In the genomic region with DNA sequence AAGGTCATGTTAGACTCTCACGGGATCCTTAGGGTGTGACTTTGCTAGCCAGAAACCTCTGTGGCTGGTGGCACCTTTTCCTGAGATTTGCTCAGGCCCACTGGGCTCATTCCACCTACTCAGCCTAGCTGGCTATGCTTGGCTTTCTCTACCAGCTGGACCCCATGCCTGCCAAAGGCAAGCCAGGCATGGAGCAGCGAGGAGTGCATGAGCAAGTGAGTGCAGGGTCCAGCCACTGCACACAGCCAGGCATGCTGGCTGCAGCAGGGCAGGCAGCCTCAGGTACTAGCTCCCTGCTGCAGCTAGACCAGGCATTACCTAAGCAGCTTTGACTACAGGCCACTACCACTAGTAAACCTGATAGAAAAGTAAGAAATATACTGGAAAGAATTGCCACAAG, we compare ENCODE assay signal across 18 cellular contexts. TPM values are rescaled to one million over a fixed set of nuclear protein-coding genes. Genes with fewer than 3 reads are reported as not detected.
A peak's percentile ranks its signal among the peaks of the same experiment; 100 is the strongest.
DNase-seq lines count a peak whose midpoint lies in the region; ATAC-seq and TF ChIP-seq lines count a peak whose summit lies in the region.
"Had no signal": no experiment of that assay in that cellular context is flagged by ENCODE, and none has a peak within 500 bp of the region (broad histone marks: within the 10 kb centered on the region; RNA-seq: fewer than 3 reads in every experiment).

No MANE protein-coding gene starts in this region.

- peaks cover 8% of the 10 kb centered on the region for H3K9me3 Mint-ChIP-seq in endodermal cell
- H3K9me3 Mint-ChIP-seq: CD4-positive, alpha-beta memory T cell had no signal

- H3K23ac ChIP-seq in trophoblast cell (ENCODE audit: low read length), result no peak overlapping the region

- TF ChIP-seq CTCF in endodermal cell (conservative IDR thresholded peaks at IDR 0.05), result no peak

- no peak overlapping the region for H3K14ac ChIP-seq in trophoblast cell (ENCODE audit: low read length)

- no peak overlapping the region for H3K27ac ChIP-seq in BLaER1
- no peak overlapping the region for H3K27ac ChIP-seq in endodermal cell (ENCODE audit: low read depth, low read length)
- no peak overlapping the region for H3K27ac ChIP-seq in trophoblast cell (ENCODE audit: low read depth, low read length)
- H3K27ac ChIP-seq: 22Rv1, GM23248 had no signal

- no peak overlapping the region for H3K9ac ChIP-seq in BLaER1
- no peak overlapping the region for H3K9ac ChIP-seq in endodermal cell (ENCODE audit: extremely low read depth, low read length, poor library complexity, severe bottlenecking)
- H3K9ac ChIP-seq in trophoblast cell (ENCODE audit: low read length), result no peak overlapping the region
- H3K9ac ChIP-seq: GM23248 had no signal

- no peak overlapping the region for H3K4ac ChIP-seq in trophoblast cell (ENCODE audit: low read depth, low read length)

- no peak overlapping the region for H2BK12ac ChIP-seq in trophoblast cell (ENCODE audit: low read length)

- WGBS in endodermal cell (ENCODE audit: insufficient coverage in 1 of 2, insufficient read length in 1 of 2), 2 experiments, result 90 to 93% methylated on average over 2 of the region's 2 CpGs
- WGBS in trophoblast cell (ENCODE audit: extremely low coverage, insufficient coverage, insufficient read length), result no CpG with 5 or more reads among the region's 2 CpGs

- no peak overlapping the region for H4K12ac ChIP-seq in trophoblast cell (ENCODE audit: low read depth, low read length)

- no peak for DNase-seq in endodermal cell
- no peak for DNase-seq in trophoblast cell
- DNase-seq in effector CD4-positive, alpha-beta T cell, result no peak
- DNase-seq: C1 segment of cervical spinal cord; Calu3; CD4-positive, alpha-beta memory T cell; COR-L47; DMS79 treated with DMSO at 0.1 percent for 48 hours; GF-D8; GM23248; H7 had no signal

- no peak overlapping the region for H2BK5ac ChIP-seq in trophoblast cell (ENCODE audit: low read depth, low read length, poor library complexity)

- H2BK120ac ChIP-seq in trophoblast cell (ENCODE audit: insufficient read depth, low read length, poor library complexity), result no peak overlapping the region

- H3K79me1 ChIP-seq in trophoblast cell (ENCODE audit: low read length), result no peaks in the 10 kb centered on the region

- H2AFZ ChIP-seq in trophoblast cell (ENCODE audit: insufficient read depth, low read length, poor library complexity), result no peak overlapping the region
- H2AFZ ChIP-seq: GM23248 had no signal

- H3K18ac ChIP-seq in trophoblast cell (ENCODE audit: low read length), result no peak overlapping the region

- H3K9me3 ChIP-seq in BLaER1 (peaks cover 26% of the 10 kb centered on the region), endodermal cell (ENCODE audit: control insufficient read depth, low read length) (peaks cover 44% of the 10 kb centered on the region), trophoblast cell (ENCODE audit: insufficient read depth, low read depth, low read length) (peaks cover 9% of the 10 kb centered on the region)

- H3K36me3 Mint-ChIP-seq in endodermal cell (ENCODE audit: low read depth), result peaks cover 73% of the 10 kb centered on the region

- H3K4me1 ChIP-seq in BLaER1, result no peaks in the 10 kb centered on the region
- H3K4me1 ChIP-seq in endodermal cell (ENCODE audit: control insufficient read depth, insufficient read depth, low read length), result no peaks in the 10 kb centered on the region
- no peaks in the 10 kb centered on the region for H3K4me1 ChIP-seq in trophoblast cell (ENCODE audit: control insufficient read depth in 1 of 2, insufficient read depth in 2 of 2, low read length in 2 of 2)

- no peak overlapping the region for H4K8ac ChIP-seq in trophoblast cell (ENCODE audit: low read depth, low read length)

- H3K4me1 Mint-ChIP-seq in endodermal cell, result no peaks in the 10 kb centered on the region
- H3K4me1 Mint-ChIP-seq: B cell; CD4-positive, alpha-beta memory T cell had no signal

- H3K36me3 ChIP-seq in BLaER1, result peaks cover 87% of the 10 kb centered on the region
- peaks cover 83% of the 10 kb centered on the region for H3K36me3 ChIP-seq in endodermal cell (ENCODE audit: control insufficient read depth, insufficient read depth, low read length)
- H3K36me3 ChIP-seq in trophoblast cell (ENCODE audit: control insufficient read depth in 1 of 2, insufficient read depth in 2 of 2, low read length in 2 of 2), result peaks cover 21 to 24% of the 10 kb centered on the region in 2 experiments

- H4K20me1 ChIP-seq in BLaER1, result no peaks in the 10 kb centered on the region

- H4K91ac ChIP-seq in trophoblast cell (ENCODE audit: low read depth, low read length), result no peak overlapping the region

- H3K4me3 ChIP-seq in BLaER1, result 0 out of 2 replicates have a peak overlapping the region, but pooled peaks have one; percentile 3
- H3K4me3 ChIP-seq in endodermal cell (ENCODE audit: low read length), result peak overlapping the region; percentile 5
- peak overlapping the region; percentile 23 for H3K4me3 ChIP-seq in trophoblast cell (ENCODE audit: low read depth, low read length)
- H3K4me3 ChIP-seq: GM23248 had no signal

- no peak overlapping the region for H3K4me3 Mint-ChIP-seq in endodermal cell
- H3K4me3 Mint-ChIP-seq: B cell; CD4-positive, alpha-beta memory T cell had no signal

- H2AK5ac ChIP-seq in trophoblast cell (ENCODE audit: low read length), result no peak overlapping the region

- ATAC-seq in HG02852 (IDR thresholded peaks at IDR 0.05; ENCODE audit: unreplicated experiment) (no peak), HG03442 (IDR thresholded peaks at IDR 0.05; ENCODE audit: unreplicated experiment) (no peak)
- ATAC-seq: HCT116 had no signal

- H3K27me3 Mint-ChIP-seq in endodermal cell (ENCODE audit: insufficient read depth), result no peaks in the 10 kb centered on the region
- H3K27me3 Mint-ChIP-seq: B cell; CD4-positive, alpha-beta memory T cell had no signal

- H3K4me2 ChIP-seq in BLaER1 (no peak overlapping the region), trophoblast cell (ENCODE audit: low read length) (no peak overlapping the region)

- H3K79me2 ChIP-seq in trophoblast cell (ENCODE audit: control insufficient read depth, insufficient read depth, low read length, poor library complexity), result no peaks in the 10 kb centered on the region

- no peak overlapping the region for H3K27ac Mint-ChIP-seq in endodermal cell
- H3K27ac Mint-ChIP-seq: B cell had no signal

- H3K27me3 ChIP-seq in BLaER1, result no peaks in the 10 kb centered on the region
- H3K27me3 ChIP-seq in endodermal cell (ENCODE audit: control insufficient read depth, insufficient read depth, low read length, poor library complexity, severe bottlenecking), result no peaks in the 10 kb centered on the region
- no peaks in the 10 kb centered on the region for H3K27me3 ChIP-seq in trophoblast cell (ENCODE audit: insufficient read depth, low read length)

RNA-seq across cellular contexts. Expression of gene PAPLN, which starts 29.7 kb away (rescaled TPM):
- total RNA-seq in endodermal cell, result 10 to 100 TPM; 18.4 to 20.1 TPM
- 9.0 TPM for polyA plus RNA-seq in endodermal cell (2013, experiment 1 of 2)
- polyA plus RNA-seq in endodermal cell (2013, experiment 2 of 2), result 7.8 TPM
- 0.25 and 0.26 TPM in 2 replicates for polyA plus RNA-seq in trophoblast cell (2013)
- total RNA-seq: G401 had no signal
